ENCODE assay signal across 1 cellular context in genomic region chr9:133130721-133131244, GRCh38.
TF ChIP-seq lines count a peak whose summit lies in the region.

No MANE protein-coding gene starts in this region.

TF ChIP-seq in HepG2, 621 proteins besides CTCF, POLR2A, EP300 and RAD21:
- TF ChIP-seq ATF2 (CRISPR knock-in tag; IDR thresholded peaks at IDR 0.05) (no peak), KAT2B (IDR thresholded peaks at IDR 0.05; ENCODE audit: borderline replicate concordance, low read depth, low read length) (no peak), ZBTB8A (CRISPR knock-in tag; IDR thresholded peaks at IDR 0.05; ENCODE audit: borderline replicate concordance, low read depth) (no peak)
